ENCODE assay signal across 33 cellular contexts in the genomic region with DNA sequence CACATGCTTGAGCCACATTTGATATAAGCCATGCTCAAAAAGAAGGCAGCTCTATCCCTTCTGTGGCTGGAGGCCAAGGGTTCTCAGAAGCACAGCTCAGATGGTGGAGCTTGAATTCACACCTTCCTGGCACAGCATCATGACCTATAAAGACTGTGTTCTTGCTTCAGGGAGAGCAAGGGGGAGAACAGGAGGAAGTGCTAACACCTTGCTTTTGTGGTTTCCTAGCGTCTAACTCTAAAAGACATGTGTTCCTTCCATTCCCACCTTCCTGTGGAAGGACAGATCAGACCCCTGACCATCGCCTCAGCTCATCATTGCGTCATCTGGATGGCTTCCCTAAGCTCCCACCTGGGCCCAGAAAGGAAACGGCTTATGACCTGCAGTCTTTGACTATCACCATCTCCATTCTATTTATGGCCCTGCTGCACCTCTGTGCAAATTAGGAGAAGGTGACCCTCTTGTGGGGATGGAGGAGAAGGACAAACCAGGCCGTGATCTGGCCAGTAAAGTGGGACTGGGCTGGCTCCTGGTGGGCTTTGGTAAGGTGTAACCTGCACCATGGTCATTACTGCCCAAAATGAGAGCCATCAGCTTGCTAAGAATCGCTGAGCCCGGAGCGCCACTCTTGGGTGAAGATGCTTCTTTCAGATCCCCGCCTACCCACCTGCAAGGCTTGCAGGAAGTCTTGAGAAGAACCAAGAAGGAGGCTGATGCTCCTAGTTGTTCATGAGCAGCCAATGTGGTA.
A peak's percentile ranks its signal among the peaks of the same experiment; 100 is the strongest.
DNase-seq lines count a peak whose midpoint lies in the region; ATAC-seq, FAIRE-seq and TF ChIP-seq lines count a peak whose summit lies in the region.
"Had no signal": no experiment of that assay in that cellular context is flagged by ENCODE, and none has a peak within 500 bp of the region (broad histone marks: within the 10 kb centered on the region; RNA-seq: fewer than 3 reads in every experiment).

No MANE protein-coding gene starts in this region.

- FAIRE-seq in HepG2 (lab: Jason Lieb, UNC) (no peak), bronchial epithelial cell (lab: Jason Lieb, UNC) (peak; percentile 52), kidney (lab: Jason Lieb, UNC) (no peak)
- FAIRE-seq: GM12891, H54, pancreas had no signal

- no peaks in the 10 kb centered on the region for H3K79me2 ChIP-seq in HepG2 (ENCODE audit: insufficient read depth, low read length)

- no peak overlapping the region for H3K4me2 ChIP-seq in HepG2 (ENCODE audit: low read depth, low read length)

- intact Hi-C loops in HepG2 (cut with micrococcal nuclease; ENCODE audit: unreplicated experiment), result no loop called here
- intact Hi-C loops in right lobe of liver (cut with DNase I), result no loop called here
- intact Hi-C loops in kidney (cut with DNase I), result no loop called here

- 24% methylated on average over 5 of the region's 9 CpGs for WGBS in HepG2 (ENCODE audit: low lambda C conversion rate)
- WGBS in right lobe of liver (ENCODE audit: insufficient coverage, low coverage, low lambda C conversion rate, missing lambda C conversion rate), result 83% methylated on average over 5 of the region's 9 CpGs

- POLR2A ChIA-PET in HepG2 (lab: Yijun Ruan, JAX), result no interaction called here

- in situ Hi-C loops in HepG2 (cut with HindIII; ENCODE audit: extremely low pct_ligation_motif_present, low pct_unique_long_range_greater_than_20kb), result no loop called here

- TF ChIP-seq POLR2A in HepG2 (IDR thresholded peaks at IDR 0.05; ENCODE audit: insufficient read depth in 1 of 2, low read depth in 2 of 2, low read length in 2 of 2) (no peak), right lobe of liver (IDR thresholded peaks at IDR 0.05) (no peak)

- H3K9me3 ChIP-seq in HepG2 (ENCODE audit: low read length), result no peaks in the 10 kb centered on the region
- H3K9me3 ChIP-seq in right lobe of liver, result no peaks in the 10 kb centered on the region
- H3K9me3 ChIP-seq in kidney (ENCODE audit: control insufficient read depth in 1 of 2, low read length in 2 of 2), result no peaks in the 10 kb centered on the region
- H3K9me3 ChIP-seq: adrenal gland, BE2C, colonic mucosa, left lung, pancreas, stomach, tibial nerve had no signal

- H3K9me3 Mint-ChIP-seq in T-helper 2 cell treated with Interferon-gamma antibody and Interleukin-4, amounts not matched to agents 5 μg/mL and 100 μg/mL, for 36 hours, result no peaks in the 10 kb centered on the region
- peaks cover 4% of the 10 kb centered on the region for H3K9me3 Mint-ChIP-seq in progenitor cell of endocrine pancreas (ENCODE audit: low read depth)
- H3K9me3 Mint-ChIP-seq: activated B cell treated with CpG ODN at 0.5 μM for 24 hours; activated naive CD4-positive, alpha-beta T cell treated with anti-CD3 and anti-CD28 coated beads for 36 hours; activated T-helper 1 cell treated with anti-CD3 and anti-CD28 coated beads, Interleukin-12 subunit alpha, Interleukin-12 subunit beta, Interleukin-2, Interleukin-4 antibody, amounts not matched to agents 30 ng/mL and 10 ng/mL and 1 ng/mL, durations not matched to agents 14 hours and 24 hours and 36 hours; brain; CD8-positive, alpha-beta T cell had no signal

- CTCF ChIA-PET in HepG2 (lab: Yijun Ruan, JAX; ENCODE audit: low intra/inter-chr PET ratio, low total read pairs), result no interaction called here

- TF ChIP-seq EP300 in HepG2 (IDR thresholded peaks at IDR 0.05; ENCODE audit: low read depth in 2 of 2, low read length in 2 of 2) (no peak), HepG2 (CRISPR knock-in tag; IDR thresholded peaks at IDR 0.05; ENCODE audit: borderline replicate concordance) (no peak)

- no peak overlapping the region for H3K4me3 ChIP-seq in HepG2 (replicated peaks in 1 of 3; ENCODE audit: insufficient read depth in 1 of 3, low read depth in 2 of 3, low read length in 3 of 3)
- H3K4me3 ChIP-seq in right lobe of liver, result no peak overlapping the region
- no peak overlapping the region for H3K4me3 ChIP-seq in bronchial epithelial cell (ENCODE audit: low read depth, low read length)
- no peak overlapping the region for H3K4me3 ChIP-seq in kidney (ENCODE audit: low read length in 2 of 2)
- H3K4me3 ChIP-seq: adrenal gland, colonic mucosa, left lung, pancreas, SK-N-MC, stomach, tibial nerve had no signal

- H3K9ac ChIP-seq in HepG2 (ENCODE audit: insufficient read depth, low read depth, low read length), result no peak overlapping the region
- no peak overlapping the region for H3K9ac ChIP-seq in kidney (ENCODE audit: low read length in 2 of 2)

- no peak overlapping the region for H3K27ac ChIP-seq in HepG2 (ENCODE audit: extremely low read length, insufficient read depth, low read length)
- no peak overlapping the region for H3K27ac ChIP-seq in right lobe of liver
- H3K27ac ChIP-seq in kidney (ENCODE audit: low read depth in 2 of 2, low read length in 2 of 2), result peak overlapping the region; percentile 48 to 63
- H3K27ac ChIP-seq: adrenal gland, colonic mucosa, epithelial cell of prostate, pancreas, RWPE1, SK-N-MC, tibial nerve had no signal

- H3K4me3 Mint-ChIP-seq in T-helper 2 cell treated with Interferon-gamma antibody and Interleukin-4, amounts not matched to agents 5 μg/mL and 100 μg/mL, for 36 hours, result no peak overlapping the region
- H3K4me3 Mint-ChIP-seq in progenitor cell of endocrine pancreas (ENCODE audit: low read depth), result no peak overlapping the region
- H3K4me3 Mint-ChIP-seq: activated B cell treated with CpG ODN at 0.5 μM for 24 hours; activated naive CD4-positive, alpha-beta T cell treated with anti-CD3 and anti-CD28 coated beads for 36 hours; activated T-helper 1 cell treated with anti-CD3 and anti-CD28 coated beads, Interleukin-12 subunit alpha, Interleukin-12 subunit beta, Interleukin-2, Interleukin-4 antibody, amounts not matched to agents 30 ng/mL and 10 ng/mL and 1 ng/mL, durations not matched to agents 14 hours and 24 hours and 36 hours; brain; CD8-positive, alpha-beta T cell; neural crest cell had no signal

- H3K4me1 ChIP-seq in HepG2 (ENCODE audit: insufficient read depth, low read length) (no peaks in the 10 kb centered on the region), right lobe of liver (peaks cover 0 to 9% (median 0%) of the 10 kb centered on the region in 4 donors), kidney (ENCODE audit: control insufficient read depth in 1 of 2, insufficient read depth in 1 of 2, low read depth in 1 of 2, low read length in 2 of 2) (peaks cover 0 to 6% of the 10 kb centered on the region in 2 donors)
- H3K4me1 ChIP-seq: BE2C, colonic mucosa, pancreas had no signal

- no peak for DNase-seq in HepG2 (ENCODE audit: low spot score)
- no peak for DNase-seq in right lobe of liver
- no peak for DNase-seq in bronchial epithelial cell (ENCODE audit: low read depth)
- DNase-seq in kidney, result no peak
- no peak for DNase-seq in T-helper 2 cell treated with Interferon-gamma antibody and Interleukin-4, amounts not matched to agents 5 μg/mL and 100 μg/mL, for 36 hours (ENCODE audit: low spot score)
- no peak for DNase-seq in LoVo (ENCODE audit: low spot score)
- no peak for DNase-seq in DMS 273 (lab: John Stamatoyannopoulos, UW; ENCODE audit: unreplicated experiment)
- no peak for DNase-seq in progenitor cell of endocrine pancreas (ENCODE audit: low spot score, unreplicated experiment)
- DNase-seq: activated B cell treated with CpG ODN at 0.5 μM for 24 hours; activated CD4-positive, alpha-beta T cell treated with anti-CD3 and anti-CD28 coated beads, Interleukin-2, amount 50 U/mL, for 4 hours; activated CD8-positive, alpha-beta memory T cell treated with anti-CD3 and anti-CD28 coated beads, Interleukin-2, amount 50 U/mL, for 4 hours; activated naive CD4-positive, alpha-beta T cell treated with anti-CD3 and anti-CD28 coated beads for 36 hours; BE2C; CD8-positive, alpha-beta T cell; colonic mucosa; effector memory CD4-positive, alpha-beta T cell; NCI-H1436 treated with DMSO at 0.1 percent for 48 hours; NCI-H2107; NCI-H345; NCI-H774; stomach had no signal

- no peaks in the 10 kb centered on the region; a peak in 1 of 5 replicates for H3K27me3 ChIP-seq in HepG2 (ENCODE audit: control insufficient read depth in 1 of 2, insufficient read depth in 2 of 2, low read length in 2 of 2)
- H3K27me3 ChIP-seq in right lobe of liver, result no peaks in the 10 kb centered on the region
- no peaks in the 10 kb centered on the region for H3K27me3 ChIP-seq in bronchial epithelial cell (ENCODE audit: control insufficient read depth, insufficient read depth, low read length)
- H3K27me3 ChIP-seq: adrenal gland, BE2C, colonic mucosa, left lung, pancreas, stomach, tibial nerve had no signal

- TF ChIP-seq CTCF in HepG2 (CRISPR knock-in tag; IDR thresholded peaks at IDR 0.05) (no peak), right lobe of liver (IDR thresholded peaks at IDR 0.05) (no peak), bronchial epithelial cell (IDR thresholded peaks at IDR 0.05; ENCODE audit: insufficient read depth, low read length, severe bottlenecking) (no peak), kidney (IDR thresholded peaks at IDR 0.05; ENCODE audit: borderline replicate concordance, extremely low read depth, insufficient read depth) (no peak), progenitor cell of endocrine pancreas (IDR thresholded peaks at IDR 0.05; ENCODE audit: unreplicated experiment) (no peak)

- no peaks in the 10 kb centered on the region for H4K20me1 ChIP-seq in HepG2 (ENCODE audit: insufficient read depth, low read length)

- H3K27ac Mint-ChIP-seq in T-helper 2 cell treated with Interferon-gamma antibody and Interleukin-4, amounts not matched to agents 5 μg/mL and 100 μg/mL, for 36 hours, result no peak overlapping the region
- no peak overlapping the region for H3K27ac Mint-ChIP-seq in progenitor cell of endocrine pancreas
- H3K27ac Mint-ChIP-seq: activated B cell treated with CpG ODN at 0.5 μM for 24 hours; activated naive CD4-positive, alpha-beta T cell treated with anti-CD3 and anti-CD28 coated beads for 36 hours; activated T-helper 1 cell treated with anti-CD3 and anti-CD28 coated beads, Interleukin-12 subunit alpha, Interleukin-12 subunit beta, Interleukin-2, Interleukin-4 antibody, amounts not matched to agents 30 ng/mL and 10 ng/mL and 1 ng/mL, durations not matched to agents 14 hours and 24 hours and 36 hours; CD8-positive, alpha-beta T cell had no signal

- H3K4me1 Mint-ChIP-seq in T-helper 2 cell treated with Interferon-gamma antibody and Interleukin-4, amounts not matched to agents 5 μg/mL and 100 μg/mL, for 36 hours (ENCODE audit: low read depth), result no peaks in the 10 kb centered on the region
- H3K4me1 Mint-ChIP-seq in progenitor cell of endocrine pancreas (ENCODE audit: low read depth), result peaks cover 4% of the 10 kb centered on the region
- H3K4me1 Mint-ChIP-seq: neural crest cell had no signal

- no peaks in the 10 kb centered on the region for H3K27me3 Mint-ChIP-seq in T-helper 2 cell treated with Interferon-gamma antibody and Interleukin-4, amounts not matched to agents 5 μg/mL and 100 μg/mL, for 36 hours (ENCODE audit: low read depth)
- no peaks in the 10 kb centered on the region for H3K27me3 Mint-ChIP-seq in progenitor cell of endocrine pancreas
- H3K27me3 Mint-ChIP-seq: activated B cell treated with CpG ODN at 0.5 μM for 24 hours, brain had no signal

- TF ChIP-seq RAD21 in HepG2 (CRISPR knock-in tag; IDR thresholded peaks at IDR 0.05), result no peak

- H3K36me3 Mint-ChIP-seq in T-helper 2 cell treated with Interferon-gamma antibody and Interleukin-4, amounts not matched to agents 5 μg/mL and 100 μg/mL, for 36 hours (ENCODE audit: low read depth), result no peaks in the 10 kb centered on the region
- no peaks in the 10 kb centered on the region for H3K36me3 Mint-ChIP-seq in progenitor cell of endocrine pancreas (ENCODE audit: insufficient read depth)
- H3K36me3 Mint-ChIP-seq: brain; CD8-positive, alpha-beta T cell had no signal

- BruUV-seq in HepG2 (replicated peaks; lab: Mats Ljungman, UMichigan), result no TSS peak

- H2AFZ ChIP-seq in HepG2 (ENCODE audit: low read length), result no peak overlapping the region

- ATAC-seq in HepG2 (no peak), right lobe of liver (no peak)
- ATAC-seq: CD8-positive, alpha-beta T cell; left lung; pancreas had no signal

- H3K36me3 ChIP-seq in HepG2 (replicated peaks in 1 of 2; ENCODE audit: control insufficient read depth in 1 of 2, insufficient read depth in 2 of 2, low read length in 2 of 2) (no peaks in the 10 kb centered on the region), right lobe of liver (no peaks in the 10 kb centered on the region), bronchial epithelial cell (ENCODE audit: control insufficient read depth, insufficient read depth, low read length) (no peaks in the 10 kb centered on the region), kidney (ENCODE audit: control insufficient read depth in 1 of 2, insufficient read depth in 2 of 2, low read length in 2 of 2) (no peaks in the 10 kb centered on the region)
- H3K36me3 ChIP-seq: adrenal gland, BE2C, colonic mucosa, left lung, pancreas, stomach, tibial nerve had no signal

Comparison
In these comparisons a context has a peak if more than half of its experiments do, and no peak if none do; other contexts are left out.
1. H3K27ac ChIP-seq: peak in kidney (2 of 2); none in HepG2 (single experiment) and right lobe of liver (0 of 3).